Comparison of ENCODE assay signal across 1 cellular context in genomic region chr2:226694910-226695309, GRCh38.
TF ChIP-seq lines count a peak whose summit lies in the region.

No MANE protein-coding gene starts in this region.

TF ChIP-seq in HepG2, 621 proteins besides CTCF, POLR2A, EP300 and RAD21 (continued from another document):
- TF ChIP-seq ZNF883 (CRISPR knock-in tag; IDR thresholded peaks at IDR 0.05; ENCODE audit: not compliant biosample characterization) = no peak
- 0 out of 2 replicates have a peak, but pooled peaks have one; percentile 23 for TF ChIP-seq ZNF317 (CRISPR knock-in tag; IDR thresholded peaks at IDR 0.05)
- no peak for TF ChIP-seq ZNF34 (CRISPR knock-in tag; IDR thresholded peaks at IDR 0.05; ENCODE audit: borderline replicate concordance)
- no peak for TF ChIP-seq NPAS2 (CRISPR knock-in tag; IDR thresholded peaks at IDR 0.05; ENCODE audit: borderline replicate concordance)
- no peak for TF ChIP-seq GMEB2 (CRISPR knock-in tag; IDR thresholded peaks at IDR 0.05; ENCODE audit: low read depth)
- TF ChIP-seq POGZ (CRISPR knock-in tag; IDR thresholded peaks at IDR 0.05) = 0 out of 2 replicates have a peak, but pooled peaks have one; percentile 19
- no peak for TF ChIP-seq HNRNPK (IDR thresholded peaks at IDR 0.05; ENCODE audit: low read depth, low read length, poor library complexity, severe bottlenecking)
- no peak for TF ChIP-seq KLF13 (CRISPR knock-in tag; IDR thresholded peaks at IDR 0.05)
- TF ChIP-seq REXO4 (CRISPR knock-in tag; IDR thresholded peaks at IDR 0.05; ENCODE audit: borderline replicate concordance) = no peak
- peak; percentile 33; the same call in 1 of the 2 replicates for TF ChIP-seq HNF4A (CRISPR knock-in tag; IDR thresholded peaks at IDR 0.05)
- no peak for TF ChIP-seq TBL1XR1 (IDR thresholded peaks at IDR 0.05; ENCODE audit: borderline replicate concordance, low read length, partially characterized antibody)
- TF ChIP-seq BCL6 (CRISPR knock-in tag; IDR thresholded peaks at IDR 0.05) = no peak
